In genomic region chr16:75251280-75252048, GRCh38 we compare ENCODE assay signal across 1 cellular context.
TF ChIP-seq lines count a peak whose summit lies in the region.

Gene BCAR1 (minus strand): TSS chr16:75251624. CDS start chr16:75251482, 142 bp downstream.

TF ChIP-seq in K562, 482 proteins besides CTCF, POLR2A, EP300 and RAD21 (continued from another document and continues in another):
- TF ChIP-seq CREB3 (tag; conservative IDR thresholded peaks at IDR 0.05; ENCODE audit: low read depth) (no peak), SIN3A (IDR thresholded peaks at IDR 0.05; ENCODE audit: borderline replicate concordance in 2 of 2, control insufficient read depth in 1 of 2, low read depth in 2 of 2, low read length in 2 of 2) (no peak), FOXA3 (CRISPR knock-in tag; conservative IDR thresholded peaks at IDR 0.05 in 1 of 2, IDR thresholded peaks at IDR 0.05 in 1 of 2) (no peak), CREBBP (IDR thresholded peaks at IDR 0.05; ENCODE audit: low read depth, low read length) (no peak), DEAF1 (CRISPR knock-in tag; IDR thresholded peaks at IDR 0.05) (no peak), SMAD4 (CRISPR knock-in tag; conservative IDR thresholded peaks at IDR 0.05) (peak; percentile 72), RERE (CRISPR knock-in tag; IDR thresholded peaks at IDR 0.05; ENCODE audit: borderline replicate concordance) (no peak), FIP1L1 (IDR thresholded peaks at IDR 0.05; ENCODE audit: low read depth, low read length, poor library complexity, severe bottlenecking) (peak; percentile 16), ESRRA (IDR thresholded peaks at IDR 0.05; ENCODE audit: borderline replicate concordance, low read depth) (no peak), KDM1A (IDR thresholded peaks at IDR 0.05) (no peak), SAP30 (IDR thresholded peaks at IDR 0.05; ENCODE audit: borderline replicate concordance, insufficient read depth, low read depth, low read length, poor library complexity, severe bottlenecking) (no peak), ELF1 (tag; IDR thresholded peaks at IDR 0.05) (0 out of 2 replicates have a peak, but pooled peaks have one; percentile 18), RNF219 (CRISPR knock-in tag; IDR thresholded peaks at IDR 0.05) (no peak), ZC3H11A (IDR thresholded peaks at IDR 0.05; ENCODE audit: low read depth, low read length) (no peak), CHD7 (IDR thresholded peaks at IDR 0.05; ENCODE audit: low read depth, low read length) (no peak)
- TF ChIP-seq, protein P1, sequence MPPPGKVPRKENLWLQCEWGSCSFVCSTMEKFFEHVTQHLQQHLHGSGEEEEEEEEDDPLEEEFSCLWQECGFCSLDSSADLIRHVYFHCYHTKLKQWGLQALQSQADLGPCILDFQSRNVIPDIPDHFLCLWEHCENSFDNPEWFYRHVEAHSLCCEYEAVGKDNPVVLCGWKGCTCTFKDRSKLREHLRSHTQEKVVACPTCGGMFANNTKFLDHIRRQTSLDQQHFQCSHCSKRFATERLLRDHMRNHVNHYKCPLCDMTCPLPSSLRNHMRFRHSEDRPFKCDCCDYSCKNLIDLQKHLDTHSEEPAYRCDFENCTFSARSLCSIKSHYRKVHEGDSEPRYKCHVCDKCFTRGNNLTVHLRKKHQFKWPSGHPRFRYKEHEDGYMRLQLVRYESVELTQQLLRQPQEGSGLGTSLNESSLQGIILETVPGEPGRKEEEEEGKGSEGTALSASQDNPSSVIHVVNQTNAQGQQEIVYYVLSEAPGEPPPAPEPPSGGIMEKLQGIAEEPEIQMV (tag; conservative IDR thresholded peaks at IDR 0.05; ENCODE audit: low read depth) = no peak
- TF ChIP-seq, protein P2, sequence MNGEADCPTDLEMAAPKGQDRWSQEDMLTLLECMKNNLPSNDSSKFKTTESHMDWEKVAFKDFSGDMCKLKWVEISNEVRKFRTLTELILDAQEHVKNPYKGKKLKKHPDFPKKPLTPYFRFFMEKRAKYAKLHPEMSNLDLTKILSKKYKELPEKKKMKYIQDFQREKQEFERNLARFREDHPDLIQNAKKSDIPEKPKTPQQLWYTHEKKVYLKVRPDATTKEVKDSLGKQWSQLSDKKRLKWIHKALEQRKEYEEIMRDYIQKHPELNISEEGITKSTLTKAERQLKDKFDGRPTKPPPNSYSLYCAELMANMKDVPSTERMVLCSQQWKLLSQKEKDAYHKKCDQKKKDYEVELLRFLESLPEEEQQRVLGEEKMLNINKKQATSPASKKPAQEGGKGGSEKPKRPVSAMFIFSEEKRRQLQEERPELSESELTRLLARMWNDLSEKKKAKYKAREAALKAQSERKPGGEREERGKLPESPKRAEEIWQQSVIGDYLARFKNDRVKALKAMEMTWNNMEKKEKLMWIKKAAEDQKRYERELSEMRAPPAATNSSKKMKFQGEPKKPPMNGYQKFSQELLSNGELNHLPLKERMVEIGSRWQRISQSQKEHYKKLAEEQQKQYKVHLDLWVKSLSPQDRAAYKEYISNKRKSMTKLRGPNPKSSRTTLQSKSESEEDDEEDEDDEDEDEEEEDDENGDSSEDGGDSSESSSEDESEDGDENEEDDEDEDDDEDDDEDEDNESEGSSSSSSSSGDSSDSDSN (IDR thresholded peaks at IDR 0.05; ENCODE audit: borderline replicate concordance in 1 of 2, low read depth in 2 of 2, low read length in 2 of 2) = 0 out of 4 replicates have a peak, but pooled peaks have one; percentile 24 to 84
